8 cellular contexts compared by ENCODE assay signal in genomic region chr3:17431004-17431403, GRCh38.
DNase-seq lines count a peak whose midpoint lies in the region; ATAC-seq and TF ChIP-seq lines count a peak whose summit lies in the region.

No MANE protein-coding gene starts in this region.

- WGBS in adrenal gland, 4 donors, result 10 to 19% (median 12%) methylated on average over 2 of the region's 2 CpGs

- peak; percentile 31 to 60 (median 54) for TF ChIP-seq CTCF in adrenal gland (IDR thresholded peaks at IDR 0.05)

- no peak overlapping the region for H3K4me3 ChIP-seq in adrenal gland

- no peaks in the 10 kb centered on the region for H3K36me3 ChIP-seq in adrenal gland (replicated peaks in 1 of 2)

- DNase-seq in NOMO-1 treated with DMSO at 0.1 percent for 48 hours (lab: John Stamatoyannopoulos, UW; ENCODE audit: unreplicated experiment) (peak; percentile 39), NOMO-1 treated with dmso at 0.1 percent for 144 hours (lab: John Stamatoyannopoulos, UW; ENCODE audit: unreplicated experiment) (no peak), MV-4-11 (lab: John Stamatoyannopoulos, UW) (peak; percentile 5), adrenal gland (no peak), iris pigment epithelial cell (ENCODE audit: low read depth) (peak; percentile 59)
- DNase-seq in activated T-cell treated with anti-CD3 and anti-CD28 coated beads, Interleukin-2, amount 50 U/mL, for 1 hour, result no peak

- ATAC-seq in HG02798 (IDR thresholded peaks at IDR 0.05; ENCODE audit: poor library complexity, unreplicated experiment), result no peak
- ATAC-seq in HG02678 (IDR thresholded peaks at IDR 0.05; ENCODE audit: unreplicated experiment), result no peak

- TF ChIP-seq POLR2A in adrenal gland (IDR thresholded peaks at IDR 0.05), result no peak

- intact Hi-C loops in adrenal gland (cut with DNase I), result loop anchor here in 1 of 2 donors (10.0 kb wide), 1 partner anchor 414 kb away; no protein-coding TSS in a partner anchor

- no peak overlapping the region for H3K27ac ChIP-seq in adrenal gland

- H3K4me1 ChIP-seq in adrenal gland (replicated peaks in 1 of 2), result no peaks in the 10 kb centered on the region

- no peaks in the 10 kb centered on the region for H3K9me3 ChIP-seq in adrenal gland (replicated peaks in 1 of 3)

- no peaks in the 10 kb centered on the region for H3K27me3 ChIP-seq in adrenal gland

Comparison
In these comparisons a context has a peak if more than half of its experiments do, and no peak if none do; other contexts are left out.
1. DNase-seq: peak in NOMO-1 treated with DMSO at 0.1 percent for 48 hours (single experiment), MV-4-11 (single experiment) and iris pigment epithelial cell (single experiment); none in NOMO-1 treated with dmso at 0.1 percent for 144 hours (single experiment), adrenal gland (0 of 7) and activated T-cell treated with anti-CD3 and anti-CD28 coated beads, Interleukin-2, amount 50 U/mL, for 1 hour (single experiment).